ENCODE assay signal across 34 cellular contexts in the genomic region with DNA sequence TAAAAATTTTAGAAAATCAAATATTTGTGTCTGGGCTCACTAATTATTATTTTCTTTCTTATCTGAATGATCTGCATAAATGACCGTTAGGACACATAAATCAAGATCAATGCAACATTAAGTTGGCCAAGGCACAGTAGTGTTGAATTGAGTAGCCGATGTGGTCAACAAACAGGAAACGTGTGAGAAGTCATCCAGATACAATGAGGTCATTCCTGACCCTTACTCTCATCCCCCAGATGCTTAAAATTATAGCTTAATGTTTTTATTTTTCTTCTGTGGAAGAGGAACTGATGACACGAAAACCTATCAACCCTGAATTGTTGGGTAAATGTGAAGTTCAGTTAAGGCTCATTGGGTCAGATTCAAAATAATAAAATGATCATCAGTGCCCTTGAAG.
"Had no signal": no experiment of that assay in that cellular context is flagged by ENCODE, and none has a peak within 500 bp of the region (broad histone marks: within the 10 kb centered on the region; RNA-seq: fewer than 3 reads in every experiment).

No MANE protein-coding gene starts in this region.

- H3K9me3 ChIP-seq: adrenal gland, breast epithelium, colonic mucosa, gastrocnemius medialis, heart left ventricle had no signal

- FAIRE-seq: endometrium had no signal

- H3K4me1 Mint-ChIP-seq: activated CD4-positive, alpha-beta T cell treated with anti-CD3 and anti-CD28 coated beads for 36 hours; activated CD4-positive, alpha-beta T cell treated with anti-CD3 and anti-CD28 coated beads, Interleukin-2, amount 10 ng/mL, durations not matched to agents 24 days and 14 days; activated CD8-positive, alpha-beta memory T cell treated with anti-CD3 and anti-CD28 coated beads, Interleukin-2, amount 10 ng/mL, durations not matched to agents 7 days and 5 days; activated naive CD4-positive, alpha-beta T cell treated with anti-CD3 and anti-CD28 coated beads, Interleukin-2, amount 50 U/mL, for 24 hours; activated naive CD8-positive, alpha-beta T cell treated with anti-CD3 and anti-CD28 coated beads for 36 hours; activated naive CD8-positive, alpha-beta T cell treated with anti-CD3 and anti-CD28 coated beads, Interleukin-2, amount 50 U/mL, for 24 hours had no signal

- H3K27ac ChIP-seq: adrenal gland, breast epithelium, cardiac muscle cell, colonic mucosa, foreskin keratinocyte, gastrocnemius medialis, heart left ventricle had no signal

- H3K9me3 Mint-ChIP-seq: activated CD4-positive, alpha-beta memory T cell treated with anti-CD3 and anti-CD28 coated beads for 36 hours; activated CD4-positive, alpha-beta T cell treated with anti-CD3 and anti-CD28 coated beads, Interleukin-2, amount 10 ng/mL, durations not matched to agents 24 days and 14 days; activated naive CD4-positive, alpha-beta T cell treated with anti-CD3 and anti-CD28 coated beads for 36 hours; activated naive CD4-positive, alpha-beta T cell treated with anti-CD3 and anti-CD28 coated beads, Interleukin-2, amount 50 U/mL, for 24 hours; activated naive CD8-positive, alpha-beta T cell treated with anti-CD3 and anti-CD28 coated beads for 36 hours; activated naive CD8-positive, alpha-beta T cell treated with anti-CD3 and anti-CD28 coated beads, Interleukin-2, amount 50 U/mL, for 24 hours; activated T-helper 1 cell treated with anti-CD3 and anti-CD28 coated beads, Interleukin-12 subunit alpha, Interleukin-12 subunit beta, Interleukin-2, Interleukin-4 antibody, amounts not matched to agents 30 ng/mL and 10 ng/mL and 1 ng/mL, durations not matched to agents 14 hours and 24 hours and 36 hours; activated T-helper 2 cell treated with anti-CD3 and anti-CD28 coated beads, Interferon-gamma antibody, Interleukin-2, Interleukin-4, amounts not matched to agents 10 μg/mL and 5 μg/mL and 100 μg/mL, durations not matched to agents 14 hours and 24 hours and 36 hours had no signal

- H3K27me3 ChIP-seq: adrenal gland, breast epithelium, cardiac muscle cell, colonic mucosa, foreskin keratinocyte, gastrocnemius medialis, heart left ventricle had no signal

- H3K36me3 ChIP-seq: adrenal gland, breast epithelium, cardiac muscle cell, colonic mucosa, gastrocnemius medialis, heart left ventricle had no signal

- ATAC-seq: activated CD4-positive, alpha-beta T cell treated with anti-CD3 and anti-CD28 coated beads for 36 hours; activated CD8-positive, alpha-beta memory T cell treated with anti-CD3 and anti-CD28 coated beads, Interleukin-2, amount 10 ng/mL, durations not matched to agents 7 days and 5 days; activated CD8-positive, alpha-beta T cell treated with anti-CD3 and anti-CD28 coated beads, Interleukin-2, amount 10 ng/mL, durations not matched to agents 7 days and 5 days; activated naive CD8-positive, alpha-beta T cell treated with anti-CD3 and anti-CD28 coated beads, Interleukin-2, amount 50 U/mL, for 24 hours; esophagus mucosa; foreskin keratinocyte; gastrocnemius medialis; heart left ventricle had no signal

- H3K4me3 Mint-ChIP-seq: activated CD4-positive, alpha-beta memory T cell treated with anti-CD3 and anti-CD28 coated beads for 36 hours; activated CD4-positive, alpha-beta T cell treated with anti-CD3 and anti-CD28 coated beads for 36 hours; activated CD4-positive, alpha-beta T cell treated with anti-CD3 and anti-CD28 coated beads, Interleukin-2, amount 10 ng/mL, durations not matched to agents 24 days and 14 days; activated CD8-positive, alpha-beta memory T cell treated with anti-CD3 and anti-CD28 coated beads, Interleukin-2, amount 10 ng/mL, durations not matched to agents 7 days and 5 days; activated CD8-positive, alpha-beta T cell treated with anti-CD3 and anti-CD28 coated beads, Interleukin-2, amount 10 ng/mL, durations not matched to agents 7 days and 5 days; activated naive CD4-positive, alpha-beta T cell treated with anti-CD3 and anti-CD28 coated beads for 36 hours; activated naive CD4-positive, alpha-beta T cell treated with anti-CD3 and anti-CD28 coated beads, Interleukin-2, amount 50 U/mL, for 24 hours; activated naive CD8-positive, alpha-beta T cell treated with anti-CD3 and anti-CD28 coated beads for 36 hours; activated naive CD8-positive, alpha-beta T cell treated with anti-CD3 and anti-CD28 coated beads, Interleukin-2, amount 50 U/mL, for 24 hours; activated T-helper 1 cell treated with anti-CD3 and anti-CD28 coated beads, Interleukin-12 subunit alpha, Interleukin-12 subunit beta, Interleukin-2, Interleukin-4 antibody, amounts not matched to agents 30 ng/mL and 10 ng/mL and 1 ng/mL, durations not matched to agents 14 hours and 24 hours and 36 hours; brain had no signal

- H3K27me3 Mint-ChIP-seq: activated CD4-positive, alpha-beta memory T cell treated with anti-CD3 and anti-CD28 coated beads for 36 hours; activated CD4-positive, alpha-beta T cell treated with anti-CD3 and anti-CD28 coated beads, Interleukin-2, amount 10 ng/mL, durations not matched to agents 24 days and 14 days; activated CD8-positive, alpha-beta memory T cell treated with anti-CD3 and anti-CD28 coated beads, Interleukin-2, amount 10 ng/mL, durations not matched to agents 7 days and 5 days; activated naive CD8-positive, alpha-beta T cell treated with anti-CD3 and anti-CD28 coated beads, Interleukin-2, amount 50 U/mL, for 24 hours; brain had no signal

- H3K27ac Mint-ChIP-seq: activated CD4-positive, alpha-beta memory T cell treated with anti-CD3 and anti-CD28 coated beads for 36 hours; activated CD4-positive, alpha-beta T cell treated with anti-CD3 and anti-CD28 coated beads for 36 hours; activated CD4-positive, alpha-beta T cell treated with anti-CD3 and anti-CD28 coated beads, Interleukin-2, amount 10 ng/mL, durations not matched to agents 24 days and 14 days; activated CD8-positive, alpha-beta memory T cell treated with anti-CD3 and anti-CD28 coated beads, Interleukin-2, amount 10 ng/mL, durations not matched to agents 7 days and 5 days; activated CD8-positive, alpha-beta T cell treated with anti-CD3 and anti-CD28 coated beads, Interleukin-2, amount 10 ng/mL, durations not matched to agents 7 days and 5 days; activated naive CD4-positive, alpha-beta T cell treated with anti-CD3 and anti-CD28 coated beads for 36 hours; activated naive CD4-positive, alpha-beta T cell treated with anti-CD3 and anti-CD28 coated beads, Interleukin-2, amount 50 U/mL, for 24 hours; activated naive CD8-positive, alpha-beta T cell treated with anti-CD3 and anti-CD28 coated beads for 36 hours; activated naive CD8-positive, alpha-beta T cell treated with anti-CD3 and anti-CD28 coated beads, Interleukin-2, amount 50 U/mL, for 24 hours; activated T-helper 1 cell treated with anti-CD3 and anti-CD28 coated beads, Interleukin-12 subunit alpha, Interleukin-12 subunit beta, Interleukin-2, Interleukin-4 antibody, amounts not matched to agents 30 ng/mL and 10 ng/mL and 1 ng/mL, durations not matched to agents 14 hours and 24 hours and 36 hours; activated T-helper 2 cell treated with anti-CD3 and anti-CD28 coated beads, Interferon-gamma antibody, Interleukin-2, Interleukin-4, amounts not matched to agents 10 μg/mL and 5 μg/mL and 100 μg/mL, durations not matched to agents 14 hours and 24 hours and 36 hours; brain had no signal

- DNase-seq: activated CD4-positive, alpha-beta memory T cell treated with anti-CD3 and anti-CD28 coated beads for 36 hours; activated CD4-positive, alpha-beta T cell treated with anti-CD3 and anti-CD28 coated beads for 36 hours; activated CD4-positive, alpha-beta T cell treated with anti-CD3 and anti-CD28 coated beads, Interleukin-2, amount 10 ng/mL, durations not matched to agents 24 days and 14 days; activated CD4-positive, CD25-positive, alpha-beta regulatory T cell; activated CD4-positive, CD25-positive, alpha-beta regulatory T cell treated with anti-CD3 and anti-CD28 coated beads, Interleukin-2, amount 50 U/mL, for 72 hours; activated CD8-positive, alpha-beta memory T cell treated with anti-CD3 and anti-CD28 coated beads, Interleukin-2, amount 10 ng/mL, durations not matched to agents 7 days and 5 days; activated CD8-positive, alpha-beta memory T cell treated with anti-CD3 and anti-CD28 coated beads, Interleukin-2, amount 50 U/mL, for 4 hours; activated CD8-positive, alpha-beta T cell treated with anti-CD3 and anti-CD28 coated beads, Interleukin-2, amount 10 ng/mL, durations not matched to agents 7 days and 5 days; activated effector memory CD4-positive, alpha-beta T cell treated with anti-CD3 and anti-CD28 coated beads, Interleukin-2, amount 50 U/mL, for 16 hours; activated naive CD4-positive, alpha-beta T cell treated with anti-CD3 and anti-CD28 coated beads for 36 hours; activated naive CD8-positive, alpha-beta T cell treated with anti-CD3 and anti-CD28 coated beads for 36 hours; activated naive CD8-positive, alpha-beta T cell treated with anti-CD3 and anti-CD28 coated beads, Interleukin-2, amount 50 U/mL, for 24 hours; activated T-cell treated with anti-CD3 and anti-CD28 coated beads, Interleukin-2, amount 50 U/mL, for 1 hour; activated T-cell treated with anti-CD3 and anti-CD28 coated beads, Interleukin-2, amount 50 U/mL, for 48 hours; adrenal gland; amygdala; aorta; central memory CD4-positive, alpha-beta T cell; cerebellar nuclear complex; colonic mucosa; effector CD8-positive, alpha-beta T cell; foreskin keratinocyte; gastrocnemius medialis; glutamatergic neuron; heart left ventricle; T-helper 2 cell had no signal

- H3K4me3 ChIP-seq: adrenal gland, breast epithelium, cardiac muscle cell, colonic mucosa, gastrocnemius medialis, heart left ventricle had no signal

- H3K4me1 ChIP-seq: breast epithelium, colonic mucosa, gastrocnemius medialis, heart left ventricle had no signal

- H3K36me3 Mint-ChIP-seq: activated CD4-positive, alpha-beta memory T cell treated with anti-CD3 and anti-CD28 coated beads for 36 hours; activated CD8-positive, alpha-beta memory T cell treated with anti-CD3 and anti-CD28 coated beads, Interleukin-2, amount 10 ng/mL, durations not matched to agents 7 days and 5 days; activated naive CD4-positive, alpha-beta T cell treated with anti-CD3 and anti-CD28 coated beads, Interleukin-2, amount 50 U/mL, for 24 hours; activated naive CD8-positive, alpha-beta T cell treated with anti-CD3 and anti-CD28 coated beads for 36 hours had no signal
